Comparison of ENCODE assay signal across 9 cellular contexts in genomic region chr12:89960607-89961394, GRCh38.
DNase-seq lines count a peak whose midpoint lies in the region; ATAC-seq, FAIRE-seq and TF ChIP-seq lines count a peak whose summit lies in the region.
"Had no signal": no experiment of that assay in that cellular context is flagged by ENCODE, and none has a peak within 500 bp of the region (broad histone marks: within the 10 kb centered on the region; RNA-seq: fewer than 3 reads in every experiment).

No MANE protein-coding gene starts in this region.

- H3K27me3 ChIP-seq in esophagus muscularis mucosa (no peaks in the 10 kb centered on the region), prostate gland (replicated peaks; ENCODE audit: insufficient read depth) (no peaks in the 10 kb centered on the region)

- H3K36me3 ChIP-seq in esophagus muscularis mucosa (no peaks in the 10 kb centered on the region), prostate gland (no peaks in the 10 kb centered on the region)

- TF ChIP-seq EP300 in esophagus muscularis mucosa (IDR thresholded peaks at IDR 0.05): no peak

- H3K4me3 ChIP-seq in foreskin fibroblast (ENCODE audit: low read depth in 1 of 2, low read length in 2 of 2) (no peak overlapping the region), esophagus muscularis mucosa (no peak overlapping the region), prostate gland (no peak overlapping the region)

- H3K27ac ChIP-seq in esophagus muscularis mucosa (replicated peaks in 1 of 4) (no peak overlapping the region), prostate gland (no peak overlapping the region)

- no peak for TF ChIP-seq POLR2A in esophagus muscularis mucosa (IDR thresholded peaks at IDR 0.05; ENCODE audit: low read depth)
- TF ChIP-seq POLR2A in prostate gland (IDR thresholded peaks at IDR 0.05): no peak

- H3K4me1 ChIP-seq in esophagus muscularis mucosa: no peaks in the 10 kb centered on the region
- no peaks in the 10 kb centered on the region for H3K4me1 ChIP-seq in prostate gland (replicated peaks)

- H3K9me3 ChIP-seq in esophagus muscularis mucosa: no peaks in the 10 kb centered on the region
- H3K9me3 ChIP-seq in prostate gland: no peaks in the 10 kb centered on the region

- 77% methylated on average over 2 of the region's 2 CpGs for WGBS in esophagus muscularis mucosa
- WGBS in prostate gland: 57% methylated on average over 2 of the region's 2 CpGs

- DNase-seq in HT1080 (ENCODE audit: low read depth) (peak; percentile 29), foreskin fibroblast (peak; percentile 43 to 68), urothelium cell line (ENCODE audit: low spot score) (no peak), esophagus muscularis mucosa (ENCODE audit: extremely low spot score) (no peak), prostate gland (ENCODE audit: low spot score) (no peak), dermis blood vessel endothelial cell (no peak)

- ATAC-seq in GM18858 (IDR thresholded peaks at IDR 0.05; ENCODE audit: unreplicated experiment): peak; percentile 17
- ATAC-seq in GM21723 (IDR thresholded peaks at IDR 0.05; ENCODE audit: unreplicated experiment): peak; percentile 29

- no peak for FAIRE-seq in urothelium cell line (lab: Jason Lieb, UNC)
- FAIRE-seq: HTR-8/SVneo had no signal

- intact Hi-C loops in esophagus muscularis mucosa (cut with DNase I) (no loop called here), prostate gland (cut with DNase I) (no loop called here)

- TF ChIP-seq CTCF in foreskin fibroblast (IDR thresholded peaks at IDR 0.05; ENCODE audit: low read depth, low read length) (no peak), esophagus muscularis mucosa (IDR thresholded peaks at IDR 0.05) (no peak), prostate gland (IDR thresholded peaks at IDR 0.05) (no peak)

Comparison
In these comparisons a context has a peak if more than half of its experiments do, and no peak if none do; other contexts are left out.
1. DNase-seq: peak in HT1080 (single experiment) and foreskin fibroblast (2 of 2); none in urothelium cell line (single experiment), esophagus muscularis mucosa (single experiment), prostate gland (single experiment) and dermis blood vessel endothelial cell (single experiment).